In genomic region chr13:73698859-73699258, GRCh38 we compare ENCODE assay signal across 16 cellular contexts.
"Had no signal": no experiment of that assay in that cellular context is flagged by ENCODE, and none has a peak within 500 bp of the region (broad histone marks: within the 10 kb centered on the region; RNA-seq: fewer than 3 reads in every experiment).

No MANE protein-coding gene starts in this region.

- H3K27ac ChIP-seq: gastrocnemius medialis, heart right ventricle, neural progenitor cell, parathyroid adenoma, thyroid gland had no signal

- ATAC-seq: activated T-helper 17 cell treated with anti-CD3 and anti-CD28 coated beads, Interleukin-2, amount 50 U/mL, for 72 hours; gastrocnemius medialis; heart right ventricle; left ventricle myocardium superior had no signal

- FAIRE-seq: kidney, small intestine, urothelium cell line had no signal

- H3K4me1 ChIP-seq: gastrocnemius medialis, heart right ventricle, parathyroid adenoma had no signal

- H2AFZ ChIP-seq: neural progenitor cell, parathyroid adenoma had no signal

- H3K4me3 ChIP-seq: gastrocnemius medialis, heart right ventricle, neural progenitor cell, thyroid gland had no signal

- H3K36me3 ChIP-seq: neural progenitor cell, thyroid gland had no signal

- H3K79me2 ChIP-seq: parathyroid adenoma had no signal

- H3K4me2 ChIP-seq: neural progenitor cell had no signal

- DNase-seq: activated B cell treated with CpG ODN at 0.5 μM for 24 hours; activated CD4-positive, alpha-beta T cell treated with anti-CD3 and anti-CD28 coated beads, Interleukin-2, amount 10 ng/mL, durations not matched to agents 7 days and 5 days; activated T-cell treated with anti-CD3 and anti-CD28 coated beads for 4 hours; cerebellar nuclear complex; endodermal cell; gastrocnemius medialis; heart right ventricle; kidney; left ventricle myocardium superior; mesendoderm; small intestine; thyroid gland had no signal

- H3K9ac ChIP-seq: neural progenitor cell, parathyroid adenoma had no signal

- H3K27me3 ChIP-seq: gastrocnemius medialis, heart right ventricle, neural progenitor cell, thyroid gland had no signal

- H3K9me3 ChIP-seq: gastrocnemius medialis, heart right ventricle, thyroid gland had no signal
